ENCODE assay signal across 1 cellular context in the genomic region with DNA sequence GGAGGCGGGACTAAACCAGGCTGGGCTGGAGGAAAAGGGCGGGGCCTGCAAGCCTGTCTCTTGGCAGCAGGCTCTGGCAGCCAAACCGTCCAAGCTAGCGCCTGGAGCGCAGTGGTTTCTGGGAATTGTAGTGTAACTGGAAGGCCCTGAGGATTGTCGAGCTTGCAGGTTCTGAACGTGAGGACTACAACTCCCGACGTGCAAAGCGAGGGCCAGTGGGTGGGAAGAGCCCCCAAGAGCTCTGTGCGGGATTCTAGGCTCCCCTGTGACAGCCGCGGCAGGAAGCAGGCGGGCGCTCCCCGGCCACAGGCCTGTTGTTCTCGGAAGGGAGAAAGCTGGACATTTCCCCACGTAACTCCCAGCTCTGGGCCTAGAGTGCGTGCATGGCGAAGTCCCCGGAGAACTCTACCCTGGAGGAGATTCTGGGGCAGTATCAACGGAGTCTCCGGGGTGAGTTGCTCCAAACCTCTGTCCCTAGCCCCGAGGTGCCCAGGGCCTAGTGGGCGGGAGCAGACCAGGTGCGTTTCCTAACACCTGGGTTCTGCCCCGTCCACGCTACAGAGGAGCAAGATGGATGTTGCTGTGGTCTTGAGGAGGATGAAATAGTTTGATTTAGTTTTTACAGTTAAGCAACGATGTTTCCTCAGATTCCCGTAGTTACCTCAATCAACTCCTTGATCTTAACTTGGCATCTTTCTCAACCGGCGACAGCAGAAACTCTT.
TF ChIP-seq lines count a peak whose summit lies in the region.

Gene SDCCAG8, plus strand, starts transcription at position 251 of the 722 bp plus-strand sequence. Its CDS starts 133 bp downstream, at position 384.

TF ChIP-seq in H1, 55 proteins besides CTCF, POLR2A, EP300 and RAD21 (continued from another document):
- TF ChIP-seq USF2 (IDR thresholded peaks at IDR 0.05; ENCODE audit: low read length) (no peak), BACH1 (IDR thresholded peaks at IDR 0.05; ENCODE audit: low read length) (no peak), SP1 (IDR thresholded peaks at IDR 0.05; ENCODE audit: low read depth, low read length) (peak; percentile 4; the same call in 1 of the 2 replicates), CEBPB (IDR thresholded peaks at IDR 0.05; ENCODE audit: low read depth, low read length) (no peak), ZNF274 (IDR thresholded peaks at IDR 0.05; ENCODE audit: borderline replicate concordance, extremely low read depth, low read length) (no peak), CHD2 (IDR thresholded peaks at IDR 0.05; ENCODE audit: low read length) (no peak), KDM4A (IDR thresholded peaks at IDR 0.05; ENCODE audit: low read depth, low read length, severe bottlenecking) (peak; percentile 87), SUZ12 (IDR thresholded peaks at IDR 0.05; ENCODE audit: low read length) (no peak), POU5F1 (IDR thresholded peaks at IDR 0.05; ENCODE audit: low read depth, low read length) (no peak), TAF1 (IDR thresholded peaks at IDR 0.05; ENCODE audit: low read depth, low read length) (peak; percentile 18; the same call in 1 of the 2 replicates), RFX5 (IDR thresholded peaks at IDR 0.05; ENCODE audit: borderline replicate concordance, low read depth, low read length) (no peak), RBBP5 (IDR thresholded peaks at IDR 0.05; ENCODE audit: borderline replicate concordance, low read depth, low read length) (peak; percentile 41), TEAD4 (IDR thresholded peaks at IDR 0.05; ENCODE audit: low read depth, low read length) (no peak), JUN (IDR thresholded peaks at IDR 0.05; ENCODE audit: low read depth, low read length) (no peak), SIRT6 (IDR thresholded peaks at IDR 0.05; ENCODE audit: low read length) (no peak), GTF2F1 (IDR thresholded peaks at IDR 0.05; ENCODE audit: borderline replicate concordance, low read depth, low read length) (no peak), CBX8 (IDR thresholded peaks at IDR 0.05; ENCODE audit: borderline replicate concordance, low read depth, low read length) (no peak), YY1 (IDR thresholded peaks at IDR 0.05; ENCODE audit: low read depth, low read length) (no peak), CREB1 (IDR thresholded peaks at IDR 0.05) (no peak), BCL11A (IDR thresholded peaks at IDR 0.05; ENCODE audit: low read depth in 2 of 2, low read length in 2 of 2) (no peak), HDAC2 (IDR thresholded peaks at IDR 0.05; ENCODE audit: borderline replicate concordance in 1 of 2, low read depth in 2 of 2, low read length in 2 of 2) (0 out of 4 replicates have a peak, but pooled peaks have one; percentile 62 to 94), SIN3A (conservative IDR thresholded peaks at IDR 0.05 in 1 of 2, IDR thresholded peaks at IDR 0.05 in 1 of 2; ENCODE audit: low read depth in 1 of 2, low read length in 2 of 2) (peak; percentile 79 to 86; a peak in 2 of 4 replicates), SP4 (IDR thresholded peaks at IDR 0.05; ENCODE audit: low read length) (no peak; the same call in 1 of the 2 replicates), RXRA (IDR thresholded peaks at IDR 0.05; ENCODE audit: insufficient read depth, low read depth, low read length) (no peak), SP2 (IDR thresholded peaks at IDR 0.05; ENCODE audit: low read length) (no peak), GABPA (IDR thresholded peaks at IDR 0.05; ENCODE audit: borderline replicate concordance, insufficient read depth, low read length) (no peak), EGR1 (IDR thresholded peaks at IDR 0.05; ENCODE audit: borderline replicate concordance, low read depth, low read length) (no peak), POLR2AphosphoS5 (IDR thresholded peaks at IDR 0.05; ENCODE audit: low read depth, low read length) (no peak), RNF2 (IDR thresholded peaks at IDR 0.05; ENCODE audit: borderline replicate concordance, low read depth, low read length, missing control alignments, poor library complexity, severe bottlenecking) (no peak), MAX (IDR thresholded peaks at IDR 0.05) (peak; percentile 11; the same call in 1 of the 2 replicates), NRF1 (IDR thresholded peaks at IDR 0.05; ENCODE audit: low read depth, low read length) (no peak), CTBP2 (IDR thresholded peaks at IDR 0.05; ENCODE audit: borderline replicate concordance, insufficient read depth, insufficient read length, low read length) (no peak), SIX5 (IDR thresholded peaks at IDR 0.05; ENCODE audit: low read depth, low read length) (peak; percentile 90), KDM1A (IDR thresholded peaks at IDR 0.05; ENCODE audit: borderline replicate concordance, low read length) (no peak), NANOG (IDR thresholded peaks at IDR 0.05; ENCODE audit: insufficient read depth, low read depth, low read length, poor library complexity, severe bottlenecking) (no peak), CHD1 (IDR thresholded peaks at IDR 0.05; ENCODE audit: low read depth, low read length) (no peak), MAFK (IDR thresholded peaks at IDR 0.05; ENCODE audit: low read depth, low read length) (no peak), FOSL1 (IDR thresholded peaks at IDR 0.05; ENCODE audit: insufficient read depth, low read depth, low read length) (no peak), SRF (IDR thresholded peaks at IDR 0.05; ENCODE audit: low read depth, low read length) (no peak), SAP30 (IDR thresholded peaks at IDR 0.05; ENCODE audit: insufficient read depth, insufficient replicate concordance, low read length) (peak; percentile 94)
- TF ChIP-seq, protein P1, sequence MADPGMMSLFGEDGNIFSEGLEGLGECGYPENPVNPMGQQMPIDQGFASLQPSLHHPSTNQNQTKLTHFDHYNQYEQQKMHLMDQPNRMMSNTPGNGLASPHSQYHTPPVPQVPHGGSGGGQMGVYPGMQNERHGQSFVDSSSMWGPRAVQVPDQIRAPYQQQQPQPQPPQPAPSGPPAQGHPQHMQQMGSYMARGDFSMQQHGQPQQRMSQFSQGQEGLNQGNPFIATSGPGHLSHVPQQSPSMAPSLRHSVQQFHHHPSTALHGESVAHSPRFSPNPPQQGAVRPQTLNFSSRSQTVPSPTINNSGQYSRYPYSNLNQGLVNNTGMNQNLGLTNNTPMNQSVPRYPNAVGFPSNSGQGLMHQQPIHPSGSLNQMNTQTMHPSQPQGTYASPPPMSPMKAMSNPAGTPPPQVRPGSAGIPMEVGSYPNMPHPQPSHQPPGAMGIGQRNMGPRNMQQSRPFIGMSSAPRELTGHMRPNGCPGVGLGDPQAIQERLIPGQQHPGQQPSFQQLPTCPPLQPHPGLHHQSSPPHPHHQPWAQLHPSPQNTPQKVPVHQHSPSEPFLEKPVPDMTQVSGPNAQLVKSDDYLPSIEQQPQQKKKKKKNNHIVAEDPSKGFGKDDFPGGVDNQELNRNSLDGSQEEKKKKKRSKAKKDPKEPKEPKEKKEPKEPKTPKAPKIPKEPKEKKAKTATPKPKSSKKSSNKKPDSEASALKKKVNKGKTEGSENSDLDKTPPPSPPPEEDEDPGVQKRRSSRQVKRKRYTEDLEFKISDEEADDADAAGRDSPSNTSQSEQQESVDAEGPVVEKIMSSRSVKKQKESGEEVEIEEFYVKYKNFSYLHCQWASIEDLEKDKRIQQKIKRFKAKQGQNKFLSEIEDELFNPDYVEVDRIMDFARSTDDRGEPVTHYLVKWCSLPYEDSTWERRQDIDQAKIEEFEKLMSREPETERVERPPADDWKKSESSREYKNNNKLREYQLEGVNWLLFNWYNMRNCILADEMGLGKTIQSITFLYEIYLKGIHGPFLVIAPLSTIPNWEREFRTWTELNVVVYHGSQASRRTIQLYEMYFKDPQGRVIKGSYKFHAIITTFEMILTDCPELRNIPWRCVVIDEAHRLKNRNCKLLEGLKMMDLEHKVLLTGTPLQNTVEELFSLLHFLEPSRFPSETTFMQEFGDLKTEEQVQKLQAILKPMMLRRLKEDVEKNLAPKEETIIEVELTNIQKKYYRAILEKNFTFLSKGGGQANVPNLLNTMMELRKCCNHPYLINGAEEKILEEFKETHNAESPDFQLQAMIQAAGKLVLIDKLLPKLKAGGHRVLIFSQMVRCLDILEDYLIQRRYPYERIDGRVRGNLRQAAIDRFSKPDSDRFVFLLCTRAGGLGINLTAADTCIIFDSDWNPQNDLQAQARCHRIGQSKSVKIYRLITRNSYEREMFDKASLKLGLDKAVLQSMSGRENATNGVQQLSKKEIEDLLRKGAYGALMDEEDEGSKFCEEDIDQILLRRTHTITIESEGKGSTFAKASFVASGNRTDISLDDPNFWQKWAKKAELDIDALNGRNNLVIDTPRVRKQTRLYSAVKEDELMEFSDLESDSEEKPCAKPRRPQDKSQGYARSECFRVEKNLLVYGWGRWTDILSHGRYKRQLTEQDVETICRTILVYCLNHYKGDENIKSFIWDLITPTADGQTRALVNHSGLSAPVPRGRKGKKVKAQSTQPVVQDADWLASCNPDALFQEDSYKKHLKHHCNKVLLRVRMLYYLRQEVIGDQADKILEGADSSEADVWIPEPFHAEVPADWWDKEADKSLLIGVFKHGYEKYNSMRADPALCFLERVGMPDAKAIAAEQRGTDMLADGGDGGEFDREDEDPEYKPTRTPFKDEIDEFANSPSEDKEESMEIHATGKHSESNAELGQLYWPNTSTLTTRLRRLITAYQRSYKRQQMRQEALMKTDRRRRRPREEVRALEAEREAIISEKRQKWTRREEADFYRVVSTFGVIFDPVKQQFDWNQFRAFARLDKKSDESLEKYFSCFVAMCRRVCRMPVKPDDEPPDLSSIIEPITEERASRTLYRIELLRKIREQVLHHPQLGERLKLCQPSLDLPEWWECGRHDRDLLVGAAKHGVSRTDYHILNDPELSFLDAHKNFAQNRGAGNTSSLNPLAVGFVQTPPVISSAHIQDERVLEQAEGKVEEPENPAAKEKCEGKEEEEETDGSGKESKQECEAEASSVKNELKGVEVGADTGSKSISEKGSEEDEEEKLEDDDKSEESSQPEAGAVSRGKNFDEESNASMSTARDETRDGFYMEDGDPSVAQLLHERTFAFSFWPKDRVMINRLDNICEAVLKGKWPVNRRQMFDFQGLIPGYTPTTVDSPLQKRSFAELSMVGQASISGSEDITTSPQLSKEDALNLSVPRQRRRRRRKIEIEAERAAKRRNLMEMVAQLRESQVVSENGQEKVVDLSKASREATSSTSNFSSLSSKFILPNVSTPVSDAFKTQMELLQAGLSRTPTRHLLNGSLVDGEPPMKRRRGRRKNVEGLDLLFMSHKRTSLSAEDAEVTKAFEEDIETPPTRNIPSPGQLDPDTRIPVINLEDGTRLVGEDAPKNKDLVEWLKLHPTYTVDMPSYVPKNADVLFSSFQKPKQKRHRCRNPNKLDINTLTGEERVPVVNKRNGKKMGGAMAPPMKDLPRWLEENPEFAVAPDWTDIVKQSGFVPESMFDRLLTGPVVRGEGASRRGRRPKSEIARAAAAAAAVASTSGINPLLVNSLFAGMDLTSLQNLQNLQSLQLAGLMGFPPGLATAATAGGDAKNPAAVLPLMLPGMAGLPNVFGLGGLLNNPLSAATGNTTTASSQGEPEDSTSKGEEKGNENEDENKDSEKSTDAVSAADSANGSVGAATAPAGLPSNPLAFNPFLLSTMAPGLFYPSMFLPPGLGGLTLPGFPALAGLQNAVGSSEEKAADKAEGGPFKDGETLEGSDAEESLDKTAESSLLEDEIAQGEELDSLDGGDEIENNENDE (IDR thresholded peaks at IDR 0.05; ENCODE audit: insufficient replicate concordance, low read length) = no peak
- TF ChIP-seq, protein P2, sequence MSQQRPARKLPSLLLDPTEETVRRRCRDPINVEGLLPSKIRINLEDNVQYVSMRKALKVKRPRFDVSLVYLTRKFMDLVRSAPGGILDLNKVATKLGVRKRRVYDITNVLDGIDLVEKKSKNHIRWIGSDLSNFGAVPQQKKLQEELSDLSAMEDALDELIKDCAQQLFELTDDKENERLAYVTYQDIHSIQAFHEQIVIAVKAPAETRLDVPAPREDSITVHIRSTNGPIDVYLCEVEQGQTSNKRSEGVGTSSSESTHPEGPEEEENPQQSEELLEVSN (IDR thresholded peaks at IDR 0.05) = peak; percentile 58; the same call in 1 of the 2 replicates
- TF ChIP-seq, protein P3, sequence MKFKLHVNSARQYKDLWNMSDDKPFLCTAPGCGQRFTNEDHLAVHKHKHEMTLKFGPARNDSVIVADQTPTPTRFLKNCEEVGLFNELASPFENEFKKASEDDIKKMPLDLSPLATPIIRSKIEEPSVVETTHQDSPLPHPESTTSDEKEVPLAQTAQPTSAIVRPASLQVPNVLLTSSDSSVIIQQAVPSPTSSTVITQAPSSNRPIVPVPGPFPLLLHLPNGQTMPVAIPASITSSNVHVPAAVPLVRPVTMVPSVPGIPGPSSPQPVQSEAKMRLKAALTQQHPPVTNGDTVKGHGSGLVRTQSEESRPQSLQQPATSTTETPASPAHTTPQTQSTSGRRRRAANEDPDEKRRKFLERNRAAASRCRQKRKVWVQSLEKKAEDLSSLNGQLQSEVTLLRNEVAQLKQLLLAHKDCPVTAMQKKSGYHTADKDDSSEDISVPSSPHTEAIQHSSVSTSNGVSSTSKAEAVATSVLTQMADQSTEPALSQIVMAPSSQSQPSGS (IDR thresholded peaks at IDR 0.05; ENCODE audit: low read length) = no peak
TF ChIP-seq in H1: peak in this region for 12.
